ENCODE assay signal across 19 cellular contexts in the genomic region with DNA sequence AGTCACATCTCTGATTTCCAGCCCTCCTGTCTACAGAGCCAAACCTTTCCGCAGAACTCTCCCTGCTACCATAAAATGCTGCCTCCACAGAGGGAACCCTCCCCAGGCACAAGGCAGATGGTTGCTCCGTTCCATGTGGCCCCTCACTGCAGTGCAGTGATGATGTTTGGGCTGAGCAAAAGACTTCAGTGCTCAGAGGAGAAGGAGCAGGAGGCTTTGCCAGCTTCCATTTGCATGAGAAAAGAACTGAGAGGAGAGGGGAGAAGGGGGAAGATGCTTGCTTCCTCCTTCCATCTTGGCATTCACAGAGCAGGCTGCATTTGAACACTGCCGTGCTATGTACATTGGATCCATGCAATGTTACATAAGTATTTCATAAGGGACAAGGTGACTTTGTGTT. TPM values are rescaled to one million over a fixed set of nuclear protein-coding genes. Genes with fewer than 3 reads are reported as not detected.
DNase-seq lines count a peak whose midpoint lies in the region; ATAC-seq, FAIRE-seq and TF ChIP-seq lines count a peak whose summit lies in the region.
"Had no signal": no experiment of that assay in that cellular context is flagged by ENCODE, and none has a peak within 500 bp of the region (broad histone marks: within the 10 kb centered on the region; RNA-seq: fewer than 3 reads in every experiment).

No MANE protein-coding gene starts in this region.

- H3K27me3 ChIP-seq in endodermal cell (ENCODE audit: control insufficient read depth, insufficient read depth, low read length, poor library complexity, severe bottlenecking): no peaks in the 10 kb centered on the region
- H3K27me3 ChIP-seq in mesendoderm (ENCODE audit: insufficient read depth, low read length, poor library complexity): no peaks in the 10 kb centered on the region
- H3K27me3 ChIP-seq: Peyer's patch had no signal

- no peak overlapping the region for H3K4me3 Mint-ChIP-seq in endodermal cell
- H3K4me3 Mint-ChIP-seq: CD4-positive, alpha-beta memory T cell had no signal

- no peaks in the 10 kb centered on the region for H3K36me3 Mint-ChIP-seq in endodermal cell (ENCODE audit: low read depth)
- H3K36me3 Mint-ChIP-seq in activated naive CD4-positive, alpha-beta T cell treated with anti-CD3 and anti-CD28 coated beads, Interleukin-2, amount 50 U/mL, for 72 hours: no peaks in the 10 kb centered on the region
- H3K36me3 Mint-ChIP-seq: CD4-positive, alpha-beta memory T cell had no signal

- H3K9ac ChIP-seq in endodermal cell (ENCODE audit: extremely low read depth, low read length, poor library complexity, severe bottlenecking) (no peak overlapping the region), mesendoderm (ENCODE audit: low read length) (no peak overlapping the region)

- H3K18ac ChIP-seq in mesendoderm (ENCODE audit: low read length): no peak overlapping the region

- H2BK5ac ChIP-seq in mesendoderm (ENCODE audit: low read length): no peak overlapping the region

- no peaks in the 10 kb centered on the region for H3K27me3 Mint-ChIP-seq in endodermal cell (ENCODE audit: insufficient read depth)
- H3K27me3 Mint-ChIP-seq: CD4-positive, alpha-beta memory T cell had no signal

- peaks cover 1% of the 10 kb centered on the region for H3K4me1 Mint-ChIP-seq in endodermal cell
- H3K4me1 Mint-ChIP-seq: CD4-positive, alpha-beta memory T cell had no signal

- H3K9me3 ChIP-seq in endodermal cell (ENCODE audit: control insufficient read depth, low read length) (no peaks in the 10 kb centered on the region), mucosa of descending colon (no peaks in the 10 kb centered on the region)
- H3K9me3 ChIP-seq: Peyer's patch had no signal

- H3K79me2 ChIP-seq in mesendoderm (ENCODE audit: control insufficient read depth, insufficient read depth, low read length): no peaks in the 10 kb centered on the region

- H3K56ac ChIP-seq in mesendoderm (ENCODE audit: low read length): no peak overlapping the region

- TF ChIP-seq CTCF in endodermal cell (conservative IDR thresholded peaks at IDR 0.05) (no peak), mucosa of descending colon (IDR thresholded peaks at IDR 0.05) (no peak)

- H3K27ac ChIP-seq in endodermal cell (ENCODE audit: low read depth, low read length) (no peak overlapping the region), mesendoderm (ENCODE audit: low read depth, low read length) (no peak overlapping the region)
- H3K27ac ChIP-seq: Peyer's patch, SK-N-MC had no signal

- H3K23ac ChIP-seq in mesendoderm (ENCODE audit: low read length): no peak overlapping the region

- no peak overlapping the region for H2AK5ac ChIP-seq in mesendoderm (ENCODE audit: low read length)

- H3K79me1 ChIP-seq in mesendoderm (ENCODE audit: low read length): no peaks in the 10 kb centered on the region

- H3K4me1 ChIP-seq in endodermal cell (ENCODE audit: control insufficient read depth, insufficient read depth, low read length) (no peaks in the 10 kb centered on the region), mesendoderm (ENCODE audit: control insufficient read depth, low read depth, low read length) (peaks cover 2% of the 10 kb centered on the region), mucosa of descending colon (ENCODE audit: low read depth) (no peaks in the 10 kb centered on the region)
- H3K4me1 ChIP-seq: Peyer's patch had no signal

- no peaks in the 10 kb centered on the region for H3K36me3 ChIP-seq in endodermal cell (ENCODE audit: control insufficient read depth, insufficient read depth, low read length)
- H3K36me3 ChIP-seq in mesendoderm (ENCODE audit: control insufficient read depth, insufficient read depth, low read length): no peaks in the 10 kb centered on the region
- no peaks in the 10 kb centered on the region for H3K36me3 ChIP-seq in mucosa of descending colon (ENCODE audit: low read depth)
- H3K36me3 ChIP-seq: Peyer's patch had no signal

- 43 to 56% methylated on average over 1 to 3 of the region's 3 CpGs for WGBS in endodermal cell (ENCODE audit: insufficient coverage in 1 of 2, insufficient read length in 1 of 2), 2 experiments
- no CpG with 5 or more reads among the region's 3 CpGs for WGBS in mesendoderm (ENCODE audit: extremely low coverage, insufficient coverage, low lambda C conversion rate)

- intact Hi-C loops in mucosa of descending colon (cut with DNase I, micrococcal nuclease): no loop called here

- no peak for FAIRE-seq in frontal cortex (lab: Jason Lieb, UNC)
- FAIRE-seq: A204.1 had no signal

- no peaks in the 10 kb centered on the region for H3K9me3 Mint-ChIP-seq in endodermal cell
- H3K9me3 Mint-ChIP-seq in activated naive CD4-positive, alpha-beta T cell treated with anti-CD3 and anti-CD28 coated beads, Interleukin-2, amount 50 U/mL, for 72 hours: no peaks in the 10 kb centered on the region

- no peak for ATAC-seq in mucosa of descending colon
- ATAC-seq in activated naive CD4-positive, alpha-beta T cell treated with anti-CD3 and anti-CD28 coated beads, Interleukin-2, amount 50 U/mL, for 72 hours: no peak
- ATAC-seq: Right ventricle myocardium inferior had no signal

- H3K4ac ChIP-seq in mesendoderm (ENCODE audit: low read depth, low read length): no peak overlapping the region

- H2BK120ac ChIP-seq in mesendoderm (ENCODE audit: low read depth, low read length): no peak overlapping the region

- H3K27ac Mint-ChIP-seq in endodermal cell: peak overlapping the region; percentile 68
- H3K27ac Mint-ChIP-seq in activated naive CD4-positive, alpha-beta T cell treated with anti-CD3 and anti-CD28 coated beads, Interleukin-2, amount 50 U/mL, for 72 hours: no peak overlapping the region
- H3K27ac Mint-ChIP-seq: CD4-positive, alpha-beta memory T cell had no signal

- H4K8ac ChIP-seq in mesendoderm (ENCODE audit: low read depth, low read length): no peak overlapping the region

- H4K5ac ChIP-seq in mesendoderm (ENCODE audit: low read length): no peak overlapping the region

- no peak overlapping the region for H2BK15ac ChIP-seq in mesendoderm (replicated peaks; ENCODE audit: low read depth)

- H3K4me2 ChIP-seq in mesendoderm (ENCODE audit: low read length): no peak overlapping the region

- DNase-seq in NCI-H2171 treated with DMSO at 0.1 percent for 48 hours (lab: John Stamatoyannopoulos, UW) (peak; percentile 24), NCI-H2171 (lab: John Stamatoyannopoulos, UW) (no peak), endodermal cell (peak; percentile 65), mesendoderm (peak; percentile 32), frontal cortex (ENCODE audit: low spot score in 2 of 2) (no peak), mucosa of descending colon (no peak)
- no peak for DNase-seq in activated naive CD4-positive, alpha-beta T cell treated with anti-CD3 and anti-CD28 coated beads, Interleukin-2, amount 50 U/mL, for 72 hours (ENCODE audit: low spot score in 2 of 2)
- DNase-seq: CD4-positive, alpha-beta memory T cell; HCEC 1CT; MM.1S; NCI-H1092; NCI-H1436 treated with DMSO at 0.1 percent for 48 hours; NCI-H2029; Peyer's patch had no signal

- no peak overlapping the region for H3K4me3 ChIP-seq in endodermal cell (ENCODE audit: low read length)
- H3K4me3 ChIP-seq in mesendoderm (ENCODE audit: low read length): no peak overlapping the region
- no peak overlapping the region for H3K4me3 ChIP-seq in mucosa of descending colon
- H3K4me3 ChIP-seq: Peyer's patch, SK-N-MC had no signal

RNA-seq across cellular contexts. Expression of gene TMEM200C, which starts 46.5 kb away (rescaled TPM):
- total RNA-seq in endodermal cell: 1 to 10 TPM; 4.7 to 7.3 TPM
- polyA plus RNA-seq in endodermal cell (2013, experiment 1 of 2): 8.8 TPM
- 9.9 TPM for polyA plus RNA-seq in endodermal cell (2013, experiment 2 of 2)
- 2.7 TPM for polyA plus RNA-seq in mesendoderm (2013, experiment 1 of 2)
- polyA plus RNA-seq in mesendoderm (2013, experiment 2 of 2): 2.7 TPM
- 23.2 TPM for total RNA-seq in frontal cortex
- total RNA-seq in mucosa of descending colon: 1 to 10 TPM in 1 of 3 donors, under 1 TPM in 2; 0.06 to 2.1 (median 0.14) TPM
- not detected for total RNA-seq in activated naive CD4-positive, alpha-beta T cell treated with anti-CD3 and anti-CD28 coated beads, Interleukin-2, amount 50 U/mL, for 72 hours
- total RNA-seq: CD4-positive, alpha-beta memory T cell; LHCN-M2 had no signal
- polyA plus RNA-seq: BJ; CD4-positive, alpha-beta memory T cell had no signal

Comparison
In these comparisons a context has a peak if more than half of its experiments do, and no peak if none do; other contexts are left out.
1. DNase-seq: peak in NCI-H2171 treated with DMSO at 0.1 percent for 48 hours (single experiment), endodermal cell (single experiment) and mesendoderm (single experiment); none in NCI-H2171 (single experiment), frontal cortex (0 of 2), mucosa of descending colon (0 of 3) and activated naive CD4-positive, alpha-beta T cell treated with anti-CD3 and anti-CD28 coated beads, Interleukin-2, amount 50 U/mL, for 72 hours (0 of 2).